In genomic region chr5:59584858-59585846, GRCh38 we compare ENCODE assay signal across 1 cellular context.
TF ChIP-seq lines count a peak whose summit lies in the region.

No MANE protein-coding gene starts in this region.

TF ChIP-seq in neural cell, 6 proteins besides CTCF, POLR2A, EP300 and RAD21 (continued from another document):
- no peak for TF ChIP-seq REST (IDR thresholded peaks at IDR 0.05; ENCODE audit: borderline replicate concordance)
